Comparison of ENCODE assay signal across 19 cellular contexts in the genomic region with DNA sequence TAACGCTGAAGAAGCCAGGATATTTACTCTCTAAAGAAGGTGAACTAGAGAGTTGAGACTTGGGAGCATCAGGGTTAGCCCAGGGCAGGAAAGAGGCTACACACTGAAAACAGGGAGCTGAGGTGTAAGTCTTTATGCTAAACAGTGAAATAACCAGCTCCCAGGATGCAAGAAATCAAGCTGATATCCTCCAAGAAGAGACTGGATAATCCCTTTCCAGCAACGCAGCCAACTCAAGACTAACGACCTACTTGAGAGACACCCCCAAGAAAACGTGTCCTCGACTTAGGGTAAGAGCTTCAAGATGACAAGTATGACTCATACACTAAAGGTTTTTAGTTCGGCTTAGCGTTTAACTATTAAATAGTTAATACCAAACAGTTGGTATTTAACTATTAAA.
DNase-seq lines count a peak whose midpoint lies in the region; ATAC-seq and TF ChIP-seq lines count a peak whose summit lies in the region.
"Had no signal": no experiment of that assay in that cellular context is flagged by ENCODE, and none has a peak within 500 bp of the region (broad histone marks: within the 10 kb centered on the region; RNA-seq: fewer than 3 reads in every experiment).

No MANE protein-coding gene starts in this region.

- peak overlapping the region; percentile 3 for H2BK5ac ChIP-seq in mesenchymal stem cell (ENCODE audit: low read depth, low read length, poor library complexity, severe bottlenecking)

- no peak overlapping the region for H2BK15ac ChIP-seq in mesenchymal stem cell (ENCODE audit: low read depth, poor library complexity, severe bottlenecking)

- peak overlapping the region; percentile 53 for H2AK5ac ChIP-seq in mesenchymal stem cell (ENCODE audit: low read length, severe bottlenecking)

- no peak overlapping the region for H3K18ac ChIP-seq in mesenchymal stem cell (ENCODE audit: low read depth in 1 of 2, low read length in 2 of 2)

- no peak overlapping the region for H3K23ac ChIP-seq in mesenchymal stem cell (ENCODE audit: low read length in 2 of 2)

- H3K4me2 ChIP-seq in mesenchymal stem cell (ENCODE audit: low read length, poor library complexity, severe bottlenecking): peak overlapping the region; percentile 16
- no peak overlapping the region for H3K4me2 ChIP-seq in GM23248 (ENCODE audit: unreplicated experiment)
- H3K4me2 ChIP-seq: GM23338 had no signal

- no peak overlapping the region for H2BK120ac ChIP-seq in mesenchymal stem cell (ENCODE audit: low read depth, low read length)

- H3K9ac ChIP-seq in mesenchymal stem cell (ENCODE audit: low read length): no peak overlapping the region
- no peak overlapping the region for H3K9ac ChIP-seq in GM23248

- intact Hi-C loops in transverse colon (cut with DNase I; ENCODE audit: low total_unique reads): no loop called here

- no peak for TF ChIP-seq EP300 in transverse colon (IDR thresholded peaks at IDR 0.05; ENCODE audit: low read depth)

- no peak for ATAC-seq in GM19035 (IDR thresholded peaks at IDR 0.05; ENCODE audit: unreplicated experiment)
- ATAC-seq: CD8-positive, alpha-beta T cell; GM12878; GM23338; K562 had no signal

- no peaks in the 10 kb centered on the region for H4K20me1 ChIP-seq in GM23248 (ENCODE audit: insufficient read depth)

- TF ChIP-seq CTCF in WERI-Rb-1 (IDR thresholded peaks at IDR 0.05; ENCODE audit: low read depth, low read length) (no peak), transverse colon (IDR thresholded peaks at IDR 0.05) (no peak)

- no peaks in the 10 kb centered on the region for H3F3A ChIP-seq in GM23248 (ENCODE audit: insufficient read depth)

- DNase-seq in NCI-H82 (lab: John Stamatoyannopoulos, UW) (peak; percentile 63), NCI-H82 treated with DMSO at 0.1 percent for 48 hours (lab: John Stamatoyannopoulos, UW; ENCODE audit: unreplicated experiment) (no peak), WERI-Rb-1 (peak; percentile 17), mesenchymal stem cell (no peak), GM23248 (no peak), transverse colon (no peak), C1 segment of cervical spinal cord (lab: John Stamatoyannopoulos, UW) (no peak)
- DNase-seq: BE2C; CD8-positive, alpha-beta T cell; COR-L47; DMS53; H7; Karpas-422 had no signal

- H3K36me3 ChIP-seq in WERI-Rb-1: no peaks in the 10 kb centered on the region
- no peaks in the 10 kb centered on the region for H3K36me3 ChIP-seq in mesenchymal stem cell (ENCODE audit: control insufficient read depth in 1 of 2, insufficient read depth in 2 of 2, low read depth in 1 of 2, low read length in 2 of 2)
- no peaks in the 10 kb centered on the region for H3K36me3 ChIP-seq in GM23248 (ENCODE audit: low read depth)
- H3K36me3 ChIP-seq in transverse colon: peaks cover 0 to 2% (median 0%) of the 10 kb centered on the region in 4 donors
- H3K36me3 ChIP-seq: BE2C had no signal

- WGBS in mesenchymal stem cell: 100% methylated on average over 3 of the region's 7 CpGs
- WGBS in GM23248 (ENCODE audit: low coverage in 1 of 2, low lambda C conversion rate in 2 of 2, missing lambda C conversion rate in 2 of 2), 2 experiments: 39 to 43% methylated on average over 7 of the region's 7 CpGs
- WGBS in transverse colon (ENCODE audit: low coverage in 1 of 2), 2 donors: 79 to 91% methylated on average over 6 to 7 of the region's 7 CpGs

- TF ChIP-seq POLR2A in transverse colon (IDR thresholded peaks at IDR 0.05): no peak

- no peak overlapping the region for H4K91ac ChIP-seq in mesenchymal stem cell (ENCODE audit: low read length)

- H3K27me3 ChIP-seq in WERI-Rb-1 (ENCODE audit: insufficient read depth, low read depth, severe bottlenecking): no peaks in the 10 kb centered on the region
- H3K27me3 ChIP-seq in mesenchymal stem cell (ENCODE audit: control insufficient read depth in 1 of 2, insufficient read depth in 1 of 2, low read length in 2 of 2): no peaks in the 10 kb centered on the region
- H3K27me3 ChIP-seq in GM23248 (replicated peaks; ENCODE audit: insufficient read depth): no peaks in the 10 kb centered on the region
- no peaks in the 10 kb centered on the region for H3K27me3 ChIP-seq in transverse colon
- H3K27me3 ChIP-seq: BE2C had no signal

- no peaks in the 10 kb centered on the region for H3K9me2 ChIP-seq in GM23248 (ENCODE audit: insufficient read depth)

- in situ Hi-C loops in GM23248 (cut with MboI): no loop called here
- in situ Hi-C loops in transverse colon (cut with MboI; ENCODE audit: low pct_ligation_motif_present in 1 of 4, low pct_unique_long_range_greater_than_20kb in 1 of 4, low sequenced_read_pairs in 3 of 4): no loop called here

- peaks cover 11% of the 10 kb centered on the region for H3K9me3 ChIP-seq in WERI-Rb-1 (ENCODE audit: severe bottlenecking)
- no peaks in the 10 kb centered on the region for H3K9me3 ChIP-seq in mesenchymal stem cell (ENCODE audit: control insufficient read depth, low read length)
- H3K9me3 ChIP-seq in GM23248 (ENCODE audit: low read depth): no peaks in the 10 kb centered on the region
- H3K9me3 ChIP-seq in transverse colon: peaks cover 5 to 7% of the 10 kb centered on the region in 2 donors
- H3K9me3 ChIP-seq: BE2C had no signal

- H3K79me1 ChIP-seq in mesenchymal stem cell (replicated peaks; ENCODE audit: low read length, poor library complexity, severe bottlenecking): no peaks in the 10 kb centered on the region

- H2BK12ac ChIP-seq in mesenchymal stem cell (ENCODE audit: low read length in 2 of 2): no peak overlapping the region

- H4K8ac ChIP-seq in mesenchymal stem cell (ENCODE audit: low read length): no peak overlapping the region

- H2AFZ ChIP-seq in mesenchymal stem cell (ENCODE audit: low read depth, low read length) (no peak overlapping the region), GM23248 (no peak overlapping the region)
- H2AFZ ChIP-seq: GM23338 had no signal

- H3K4me1 ChIP-seq in mesenchymal stem cell (ENCODE audit: control insufficient read depth, insufficient read depth, low read depth, low read length): peaks cover 4% of the 10 kb centered on the region
- no peaks in the 10 kb centered on the region for H3K4me1 ChIP-seq in GM23248 (ENCODE audit: insufficient read depth)
- no peaks in the 10 kb centered on the region for H3K4me1 ChIP-seq in transverse colon
- H3K4me1 ChIP-seq: BE2C had no signal

- no peak overlapping the region for H3K4me3 ChIP-seq in WERI-Rb-1 (ENCODE audit: low read depth, low read length)
- no peak overlapping the region for H3K4me3 ChIP-seq in mesenchymal stem cell (ENCODE audit: insufficient read depth in 1 of 2, low read depth in 1 of 2, low read length in 2 of 2)
- no peak overlapping the region for H3K4me3 ChIP-seq in GM23248
- H3K4me3 ChIP-seq in transverse colon: no peak overlapping the region
- H3K4me3 ChIP-seq: GM12878, GM23338, K562 had no signal

- H3K14ac ChIP-seq in mesenchymal stem cell (ENCODE audit: low read length in 2 of 2): no peak overlapping the region

- H3K4ac ChIP-seq in mesenchymal stem cell (ENCODE audit: low read depth in 1 of 2, low read length in 2 of 2): no peak overlapping the region

- H3K27ac ChIP-seq in WERI-Rb-1 (no peak overlapping the region), mesenchymal stem cell (ENCODE audit: low read length, poor library complexity, severe bottlenecking) (peak overlapping the region; percentile 91), GM23248 (no peak overlapping the region), transverse colon (no peak overlapping the region)
- H3K27ac ChIP-seq: 22Rv1, HL-60 had no signal

- no peaks in the 10 kb centered on the region for H3K79me2 ChIP-seq in GM23248 (ENCODE audit: insufficient read depth)

Comparison
In these comparisons a context has a peak if more than half of its experiments do, and no peak if none do; other contexts are left out.
1. DNase-seq: peak in NCI-H82 (single experiment) and WERI-Rb-1 (single experiment); none in NCI-H82 treated with DMSO at 0.1 percent for 48 hours (single experiment), mesenchymal stem cell (single experiment), GM23248 (single experiment), transverse colon (single experiment) and C1 segment of cervical spinal cord (0 of 14).